ENCODE assay signal across 28 cellular contexts in the genomic region with DNA sequence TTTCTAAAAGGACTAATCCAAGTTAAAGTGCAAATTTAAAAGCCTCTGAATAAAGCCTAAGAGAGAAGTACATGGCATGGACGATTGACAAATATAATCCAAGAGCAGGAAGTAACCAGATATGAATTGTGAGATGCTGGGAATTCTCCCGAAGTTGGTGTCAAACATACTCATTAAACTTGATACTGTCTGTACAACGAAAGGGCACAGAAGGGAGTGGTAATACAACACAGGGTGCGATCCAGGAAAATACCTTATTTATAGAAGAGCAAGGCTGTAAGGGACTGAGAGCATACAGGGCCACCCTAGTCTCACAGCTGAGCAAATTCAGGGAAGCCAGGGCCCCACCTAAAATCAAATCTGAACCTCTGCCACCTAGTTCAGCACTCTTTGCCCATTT. TPM values are rescaled to one million over a fixed set of nuclear protein-coding genes. Genes with fewer than 3 reads are reported as not detected.
"Had no signal": no experiment of that assay in that cellular context is flagged by ENCODE, and none has a peak within 500 bp of the region (broad histone marks: within the 10 kb centered on the region; RNA-seq: fewer than 3 reads in every experiment).

No MANE protein-coding gene starts in this region.

- H3K27ac ChIP-seq: SJSA1 had no signal

- H3K4me1 ChIP-seq: SJSA1 had no signal

- ATAC-seq: activated T-helper 17 cell treated with anti-CD3 and anti-CD28 coated beads, Interleukin-2, amount 50 U/mL, for 72 hours; PC-3; SK-N-SH treated with all-trans-retinoic acid at 6 μM for 48 hours; WTC11 had no signal

- H3K36me3 ChIP-seq: SJSA1 had no signal

- DNase-seq: activated CD4-positive, alpha-beta memory T cell treated with anti-CD3 and anti-CD28 coated beads for 36 hours; activated CD4-positive, alpha-beta T cell treated with anti-CD3 and anti-CD28 coated beads for 1 hour; activated CD4-positive, alpha-beta T cell treated with anti-CD3 and anti-CD28 coated beads, Interleukin-2, amount 10 ng/mL, durations not matched to agents 24 days and 14 days; activated gamma-delta T cell; activated naive CD4-positive, alpha-beta T cell treated with anti-CD3 and anti-CD28 coated beads for 36 hours; activated T-cell treated with anti-CD3 and anti-CD28 coated beads for 4 hours; activated T-cell treated with anti-CD3 and anti-CD28 coated beads, Interleukin-2, amount 50 U/mL, for 48 hours; amygdala; Kasumi-1; KBM-7; NCI-H1105 treated with DMSO at 0.1 percent for 48 hours; NCI-H1436 treated with DMSO at 0.1 percent for 48 hours; NCI-H187; NCI-H2081 treated with DMSO at 0.1 percent for 48 hours; NCI-H446; NCI-H524; PC-3; SHP77; SW 1271; T-helper 9 cell had no signal

- H3K9me3 Mint-ChIP-seq: activated CD4-positive, alpha-beta memory T cell treated with anti-CD3 and anti-CD28 coated beads for 36 hours; activated CD4-positive, alpha-beta T cell treated with anti-CD3 and anti-CD28 coated beads, Interleukin-2, amount 10 ng/mL, durations not matched to agents 24 days and 14 days; activated naive CD4-positive, alpha-beta T cell treated with anti-CD3 and anti-CD28 coated beads for 36 hours; activated T-helper 17 cell treated with anti-CD3 and anti-CD28 coated beads, Interleukin-2, amount 50 U/mL, for 72 hours; brain had no signal

- H3K4me3 Mint-ChIP-seq: activated CD4-positive, alpha-beta memory T cell treated with anti-CD3 and anti-CD28 coated beads for 36 hours; activated CD4-positive, alpha-beta T cell treated with anti-CD3 and anti-CD28 coated beads, Interleukin-2, amount 10 ng/mL, durations not matched to agents 24 days and 14 days; activated naive CD4-positive, alpha-beta T cell treated with anti-CD3 and anti-CD28 coated beads for 36 hours; activated naive CD8-positive, alpha-beta T cell; activated T-helper 17 cell treated with anti-CD3 and anti-CD28 coated beads, Interleukin-2, amount 50 U/mL, for 72 hours; brain; WTC11 had no signal

- H3K9me3 ChIP-seq: SJSA1 had no signal

- H3K27me3 Mint-ChIP-seq: activated naive CD8-positive, alpha-beta T cell; activated T-helper 17 cell treated with anti-CD3 and anti-CD28 coated beads, Interleukin-2, amount 50 U/mL, for 72 hours had no signal

- H3K4me1 Mint-ChIP-seq: activated CD4-positive, alpha-beta T cell treated with anti-CD3 and anti-CD28 coated beads, Interleukin-2, amount 10 ng/mL, durations not matched to agents 24 days and 14 days; activated T-helper 17 cell treated with anti-CD3 and anti-CD28 coated beads, Interleukin-2, amount 50 U/mL, for 72 hours; brain; WTC11 had no signal

- H3K27me3 ChIP-seq: SJSA1 had no signal

- H3K27ac Mint-ChIP-seq: activated CD4-positive, alpha-beta memory T cell treated with anti-CD3 and anti-CD28 coated beads for 36 hours; activated CD4-positive, alpha-beta T cell treated with anti-CD3 and anti-CD28 coated beads, Interleukin-2, amount 10 ng/mL, durations not matched to agents 24 days and 14 days; activated naive CD4-positive, alpha-beta T cell treated with anti-CD3 and anti-CD28 coated beads for 36 hours; activated naive CD8-positive, alpha-beta T cell; activated T-helper 17 cell treated with anti-CD3 and anti-CD28 coated beads, Interleukin-2, amount 50 U/mL, for 72 hours; WTC11 had no signal

- H3K4me3 ChIP-seq: SJSA1 had no signal

- H3K36me3 Mint-ChIP-seq: activated CD4-positive, alpha-beta memory T cell treated with anti-CD3 and anti-CD28 coated beads for 36 hours; brain; WTC11 had no signal

RNA-seq across cellular contexts. Expression of a gene that starts 47.5 kb away (rescaled TPM):
- total RNA-seq: activated CD4-positive, alpha-beta memory T cell treated with anti-CD3 and anti-CD28 coated beads for 36 hours; activated CD4-positive, alpha-beta T cell treated with anti-CD3 and anti-CD28 coated beads, Interleukin-2, amount 10 ng/mL, durations not matched to agents 24 days and 14 days; activated CD8-positive, alpha-beta memory T cell treated with anti-CD3 and anti-CD28 coated beads for 36 hours; activated T-helper 17 cell treated with anti-CD3 and anti-CD28 coated beads, Interleukin-2, amount 50 U/mL, for 72 hours; PC-3; SJSA1; T-helper 1 cell treated with Interleukin-12 subunit alpha and Interleukin-12 subunit beta and Interleukin-4 antibody, amounts not matched to agents 30 ng/mL and 1 ng/mL, for 36 hours had no signal
